11 cellular contexts compared by ENCODE assay signal in genomic region chr14:100104523-100105300, GRCh38. TPM values are rescaled to one million over a fixed set of nuclear protein-coding genes. Genes with fewer than 3 reads are reported as not detected.
A peak's percentile ranks its signal among the peaks of the same experiment; 100 is the strongest.
DNase-seq lines count a peak whose midpoint lies in the region; ATAC-seq and TF ChIP-seq lines count a peak whose summit lies in the region.
"Had no signal": no experiment of that assay in that cellular context is flagged by ENCODE, and none has a peak within 500 bp of the region (broad histone marks: within the 10 kb centered on the region; RNA-seq: fewer than 3 reads in every experiment).

No MANE protein-coding gene starts in this region.

- no peaks in the 10 kb centered on the region for H3K27me3 ChIP-seq in GM06990 (replicated peaks; ENCODE audit: control insufficient read depth, insufficient read depth, low read length)
- H3K27me3 ChIP-seq in PC-3 (ENCODE audit: low read length), result no peaks in the 10 kb centered on the region
- H3K27me3 ChIP-seq: ovary, testis had no signal

- TF ChIP-seq CTCF in GM06990 (IDR thresholded peaks at IDR 0.05; ENCODE audit: insufficient read depth, low read length, poor library complexity, severe bottlenecking) (peak; percentile 17), PC-3 (conservative IDR thresholded peaks at IDR 0.05; ENCODE audit: low read depth, low read length) (no peak; the same call in 1 of the 2 replicates)

- CTCF ChIA-PET in PC-3 (lab: Charles Lee), result interaction anchor here (0.5 to 1.0 kb wide), 3 partner anchors 51 to 1733 kb away, joined by 3 to 8 read pairs (median 3); no protein-coding TSS in a partner anchor

- H3K36me3 ChIP-seq in GM06990 (ENCODE audit: control insufficient read depth, insufficient read depth, low read length), result peaks cover 53% of the 10 kb centered on the region
- H3K36me3 ChIP-seq in PC-3 (ENCODE audit: low read depth, low read length), result no peaks in the 10 kb centered on the region
- H3K36me3 ChIP-seq: ovary had no signal

- H3K4me3 ChIP-seq in GM06990 (replicated peaks; ENCODE audit: low read depth, low read length), result no peak overlapping the region
- H3K4me3 ChIP-seq in PC-3 (ENCODE audit: low read length), result no peak overlapping the region
- H3K4me3 ChIP-seq: ovary, testis had no signal

- no peaks in the 10 kb centered on the region for H3F3A ChIP-seq in PC-3 (ENCODE audit: low read length, unreplicated experiment)

- ATAC-seq in PC-3 (peak; percentile 75), sciatic nerve (no peak), GM21825 (IDR thresholded peaks at IDR 0.05; ENCODE audit: unreplicated experiment) (no peak)

- intact Hi-C loops in PC-3 (cut with micrococcal nuclease), result loop anchor here (5.0 kb wide), 1 partner anchor 72 kb away; no protein-coding TSS in a partner anchor
- intact Hi-C loops in sciatic nerve (cut with DNase I), result no loop called here

- H2AFZ ChIP-seq in PC-3 (ENCODE audit: low read length), result no peak overlapping the region

- no peaks in the 10 kb centered on the region for H4K20me1 ChIP-seq in PC-3 (ENCODE audit: low read length)

- no peaks in the 10 kb centered on the region for H3K79me2 ChIP-seq in PC-3 (ENCODE audit: low read length)

- H3K9ac ChIP-seq in PC-3 (ENCODE audit: low read length), result no peak overlapping the region

- H3K9me2 ChIP-seq in PC-3 (replicated peaks; ENCODE audit: low read length), result no peaks in the 10 kb centered on the region

- peaks cover 21% of the 10 kb centered on the region for H3K4me1 ChIP-seq in PC-3 (ENCODE audit: insufficient read depth, low read length)

- POLR2A ChIA-PET in PC-3 (lab: Charles Lee; ENCODE audit: unreplicated experiment), result interaction anchor here (0.7 kb wide), 1 partner anchor 167 kb away, joined by 3 read pairs; no protein-coding TSS in a partner anchor

- no peaks in the 10 kb centered on the region for H3K9me3 ChIP-seq in PC-3 (ENCODE audit: low read length)
- H3K9me3 ChIP-seq: ovary, testis had no signal

- BruUV-seq in PC-3 (replicated peaks; lab: Mats Ljungman, UMichigan), result no TSS peak

- peak overlapping the region; percentile 42 for H3K27ac ChIP-seq in PC-3 (ENCODE audit: low read length)

- H3K4me2 ChIP-seq in PC-3 (ENCODE audit: low read length), result peak overlapping the region; percentile 20; the same call in 1 of the 2 replicates

- DNase-seq in GM06990 (ENCODE audit: extremely low read depth, insufficient read length) (no peak), PC-3 (peak; percentile 77), dedifferentiated amniotic fluid mesenchymal stem cell (ENCODE audit: extremely low spot score) (peak; percentile 42), sciatic nerve (ENCODE audit: low spot score) (peak; percentile 47), germinal center (ENCODE audit: low spot score) (no peak), cerebellar nuclear complex (lab: John Stamatoyannopoulos, UW) (no peak)
- DNase-seq in stimulated activated CD4-positive, alpha-beta T cell treated with anti-CD3 and anti-CD28 coated beads, Interleukin-4, amount 100 ng/mL, for 1 hour, result no peak
- DNase-seq: testis had no signal

RNA-seq across cellular contexts. Expression of gene EVL, which starts 39.5 kb away (rescaled TPM):
- total RNA-seq in PC-3 (2014; rRNA removed) (26.5 and 31.7 TPM in 2 replicates), sciatic nerve (87.2 TPM)

RNA-seq across cellular contexts. Expression of gene DEGS2, which starts 54.7 kb away (rescaled TPM):
- total RNA-seq in PC-3 (2014; rRNA removed), result 1.6 and 5.4 TPM in 2 replicates
- total RNA-seq in sciatic nerve, result 3.4 TPM
- total RNA-seq: Right ventricle myocardium superior had no signal

Comparison
In these comparisons a context has a peak if more than half of its experiments do, and no peak if none do; other contexts are left out.
1. DNase-seq: peak in PC-3 (single experiment), dedifferentiated amniotic fluid mesenchymal stem cell (single experiment) and sciatic nerve (single experiment); none in GM06990 (single experiment), germinal center (single experiment), cerebellar nuclear complex (0 of 2) and stimulated activated CD4-positive, alpha-beta T cell treated with anti-CD3 and anti-CD28 coated beads, Interleukin-4, amount 100 ng/mL, for 1 hour (single experiment).